In genomic region chr6:18261877-18262276, GRCh38 we compare ENCODE assay signal across 10 cellular contexts. TPM values are rescaled to one million over a fixed set of nuclear protein-coding genes. Genes with fewer than 3 reads are reported as not detected.
DNase-seq lines count a peak whose midpoint lies in the region; ATAC-seq and TF ChIP-seq lines count a peak whose summit lies in the region.
"Had no signal": no experiment of that assay in that cellular context is flagged by ENCODE, and none has a peak within 500 bp of the region (broad histone marks: within the 10 kb centered on the region; RNA-seq: fewer than 3 reads in every experiment).

No MANE protein-coding gene starts in this region.

- CTCF ChIA-PET in A673 (lab: Charles Lee) (no interaction called here), T-cell (lab: Charles Lee) (no interaction called here)

- H3K36me3 ChIP-seq in A673 (ENCODE audit: insufficient read depth, low read length, poor library complexity, severe bottlenecking) (peaks cover 27% of the 10 kb centered on the region), DOHH2 (ENCODE audit: control insufficient read depth, low read length) (peaks cover 74% of the 10 kb centered on the region), iPS-18a (ENCODE audit: control insufficient read depth, low read depth, low read length) (peaks cover 37% of the 10 kb centered on the region)

- ATAC-seq in T-cell (replicated peaks in 1 of 4) (no peak), HG02870 (IDR thresholded peaks at IDR 0.05; ENCODE audit: unreplicated experiment) (no peak)

- H3K36me3 Mint-ChIP-seq in T-cell, result peaks cover 17% of the 10 kb centered on the region

- H3K27me3 ChIP-seq in A673 (replicated peaks; ENCODE audit: insufficient read depth, low read depth, low read length, poor library complexity) (no peaks in the 10 kb centered on the region), DOHH2 (ENCODE audit: control insufficient read depth, low read length) (no peaks in the 10 kb centered on the region), iPS-18a (ENCODE audit: control insufficient read depth, insufficient read depth, low read length) (no peaks in the 10 kb centered on the region)

- intact Hi-C loops in A673 (cut with micrococcal nuclease; ENCODE audit: unreplicated experiment), result loop anchor here (5.0 kb wide), 1 partner anchor 240 kb away; no protein-coding TSS in a partner anchor

- TF ChIP-seq CTCF in A673 (conservative IDR thresholded peaks at IDR 0.05; ENCODE audit: low read depth, low read length), result no peak
- no peak for TF ChIP-seq CTCF in DOHH2 (IDR thresholded peaks at IDR 0.05; ENCODE audit: low read depth, low read length, poor library complexity, severe bottlenecking)

- peak overlapping the region; percentile 79 for H3K4me2 ChIP-seq in DOHH2 (ENCODE audit: low read length)

- H3K27ac ChIP-seq in A673 (ENCODE audit: low read depth, low read length, poor library complexity, severe bottlenecking) (peak overlapping the region; percentile 60), DOHH2 (ENCODE audit: low read depth, low read length) (peak overlapping the region; percentile 91; the same call in 1 of the 2 replicates), iPS-18a (ENCODE audit: low read length) (peak overlapping the region; percentile 27)

- peak overlapping the region; percentile 69 for H3K4me3 ChIP-seq in A673 (ENCODE audit: low read depth, low read length, poor library complexity, severe bottlenecking)
- peak overlapping the region; percentile 74 for H3K4me3 ChIP-seq in DOHH2 (ENCODE audit: low read length)
- peak overlapping the region; percentile 88 for H3K4me3 ChIP-seq in iPS-18a (ENCODE audit: low read length)

- H3K9ac ChIP-seq in iPS-18a (ENCODE audit: low read length), result peak overlapping the region; percentile 98

- no TSS peak for BruUV-seq in A673 (replicated peaks; lab: Mats Ljungman, UMichigan)

- peaks cover 56 to 64% (median 62%) of the 10 kb centered on the region in 3 donors for H3K4me1 Mint-ChIP-seq in T-cell

- peaks cover 87% of the 10 kb centered on the region for H3K79me2 ChIP-seq in DOHH2 (ENCODE audit: control insufficient read depth, low read length)

- no peaks in the 10 kb centered on the region for H3K9me2 ChIP-seq in DOHH2 (replicated peaks; ENCODE audit: control insufficient read depth, low read length)

- H3K9me3 ChIP-seq in A673 (ENCODE audit: low read depth, low read length, poor library complexity, severe bottlenecking) (no peaks in the 10 kb centered on the region), DOHH2 (ENCODE audit: control insufficient read depth, insufficient read depth, low read length) (peaks cover 16% of the 10 kb centered on the region), iPS-18a (ENCODE audit: control insufficient read depth, low read depth, low read length) (no peaks in the 10 kb centered on the region)

- H4K20me1 ChIP-seq in DOHH2 (ENCODE audit: control insufficient read depth, insufficient read depth, low read depth, low read length), result peaks cover 46% of the 10 kb centered on the region

- DNase-seq in A673 (ENCODE audit: low spot score) (no peak), T-cell (no peak), NCI-H187 treated with DMSO at 0.1 percent for 48 hours (lab: John Stamatoyannopoulos, UW) (no peak), NCI-H2107 (lab: John Stamatoyannopoulos, UW) (no peak)
- DNase-seq in activated CD4-positive, CD25-positive, alpha-beta regulatory T cell (lab: John Stamatoyannopoulos, UW), result no peak
- DNase-seq: activated gamma-delta T cell, SHP77 treated with DMSO at 0.1 percent for 48 hours had no signal

- no peaks in the 10 kb centered on the region for H3K9me3 Mint-ChIP-seq in T-cell

- H3K4me1 ChIP-seq in A673 (ENCODE audit: insufficient read depth, low read length, poor library complexity, severe bottlenecking) (peaks cover 54% of the 10 kb centered on the region), DOHH2 (ENCODE audit: control insufficient read depth, low read length) (peaks cover 47% of the 10 kb centered on the region), iPS-18a (ENCODE audit: control insufficient read depth, low read depth, low read length) (peaks cover 26% of the 10 kb centered on the region)

- peak overlapping the region in 2 of 3 donors; percentile 88 to 98 for H3K4me3 Mint-ChIP-seq in T-cell

- no peaks in the 10 kb centered on the region for H3K27me3 Mint-ChIP-seq in T-cell

- H3K27ac Mint-ChIP-seq in T-cell, result peak overlapping the region; percentile 95 to 96

- peaks cover 14% of the 10 kb centered on the region; the same call in 1 of the 2 replicates for H3F3A ChIP-seq in DOHH2 (ENCODE audit: control insufficient read depth, insufficient read depth)

- POLR2A ChIA-PET in A673 (lab: Charles Lee; ENCODE audit: low non-redundant PET), result no interaction called here
- POLR2A ChIA-PET in T-cell (lab: Charles Lee), result no interaction called here

RNA-seq across cellular contexts. Expression of gene DEK, which starts 2.5 kb away (rescaled TPM):
- total RNA-seq in A673 (2021) (224 and 234 TPM in 2 replicates), T-cell (100 to 1,000 TPM in 3 of 5 donors, 10 to 100 TPM in 2; 60.7 to 113 (median 103) TPM)

Comparison
In these comparisons a context has a peak if more than half of its experiments do, and no peak if none do; other contexts are left out.
1. H3K27ac ChIP-seq: peak in every context shown above with its lines; median percentile 91 in DOHH2; 60 in A673; 27 in iPS-18a.